ENCODE assay signal across 1 cellular context in genomic region chr5:140344683-140345423, GRCh38.
TF ChIP-seq lines count a peak whose summit lies in the region.

No MANE protein-coding gene starts in this region.

TF ChIP-seq in K562, 482 proteins besides CTCF, POLR2A, EP300 and RAD21:
- no peak for TF ChIP-seq NBN (IDR thresholded peaks at IDR 0.05; ENCODE audit: low read depth)
- peak; percentile 61 for TF ChIP-seq FOSL1 (tag; conservative IDR thresholded peaks at IDR 0.05)
- peak; percentile 59; the same call in 1 of the 2 replicates for TF ChIP-seq JUN (IDR thresholded peaks at IDR 0.05; ENCODE audit: borderline replicate concordance, low read depth, low read length)
- no peak for TF ChIP-seq JUN (CRISPR knock-in tag; IDR thresholded peaks at IDR 0.05; ENCODE audit: borderline replicate concordance)
- no peak for TF ChIP-seq RBM25 (IDR thresholded peaks at IDR 0.05; ENCODE audit: low read depth, low read length, severe bottlenecking)
- no peak for TF ChIP-seq ZNF3 (CRISPR knock-in tag; IDR thresholded peaks at IDR 0.05)
- 0 out of 2 replicates have a peak, but pooled peaks have one; percentile 26 for TF ChIP-seq DPF2 (IDR thresholded peaks at IDR 0.05)
- TF ChIP-seq ZBTB9 (CRISPR knock-in tag; IDR thresholded peaks at IDR 0.05): no peak
- TF ChIP-seq ZC3H4 (CRISPR knock-in tag; IDR thresholded peaks at IDR 0.05; ENCODE audit: borderline replicate concordance): no peak
- TF ChIP-seq ATF3 (IDR thresholded peaks at IDR 0.05): peak; percentile 44; the same call in 1 of the 2 replicates
- no peak for TF ChIP-seq ATF3 (CRISPR knock-in tag; conservative IDR thresholded peaks at IDR 0.05)
- TF ChIP-seq GATAD2B (IDR thresholded peaks at IDR 0.05; ENCODE audit: borderline replicate concordance): no peak
- TF ChIP-seq BACH1 (tag; IDR thresholded peaks at IDR 0.05): no peak
- TF ChIP-seq ZNF280B (CRISPR knock-in tag; IDR thresholded peaks at IDR 0.05): no peak
- TF ChIP-seq CBX8 (IDR thresholded peaks at IDR 0.05; ENCODE audit: borderline replicate concordance, extremely low read depth, low read depth, low read length, poor library complexity, severe bottlenecking): no peak
- TF ChIP-seq EGR1 (conservative IDR thresholded peaks at IDR 0.05): peak; percentile 92
- no peak for TF ChIP-seq NEUROD1 (IDR thresholded peaks at IDR 0.05; ENCODE audit: borderline replicate concordance, low read depth, low read length, partially characterized antibody)
- TF ChIP-seq CLOCK (CRISPR knock-in tag; IDR thresholded peaks at IDR 0.05; ENCODE audit: borderline replicate concordance): no peak
- TF ChIP-seq ARID3B (CRISPR knock-in tag; IDR thresholded peaks at IDR 0.05; ENCODE audit: borderline replicate concordance): no peak
- peak; percentile 59; the same call in 1 of the 2 replicates for TF ChIP-seq JUND (IDR thresholded peaks at IDR 0.05; ENCODE audit: borderline replicate concordance, low read depth, low read length)
- no peak; the same call in 2 of the 3 replicates for TF ChIP-seq JUND (tag; IDR thresholded peaks at IDR 0.05; ENCODE audit: borderline replicate concordance, low read depth, low read length)
- no peak for TF ChIP-seq ZNF695 (CRISPR knock-in tag; IDR thresholded peaks at IDR 0.05)
- 0 out of 2 replicates have a peak, but pooled peaks have one; percentile 32 for TF ChIP-seq SMARCA4 (IDR thresholded peaks at IDR 0.05)
- no peak for TF ChIP-seq MITF (IDR thresholded peaks at IDR 0.05)
